1 cellular context compared by ENCODE assay signal in genomic region chr19:10043286-10043927, GRCh38.
TF ChIP-seq lines count a peak whose summit lies in the region.

No MANE protein-coding gene starts in this region.

TF ChIP-seq in HEK293, 187 proteins besides CTCF, POLR2A, EP300 and RAD21 (continued from another document and continues in another):
- TF ChIP-seq ZNF280D (tag by site-specific recombination; IDR thresholded peaks at IDR 0.05) (peak; percentile 99), ZNF692 (tag by site-specific recombination; IDR thresholded peaks at IDR 0.05) (no peak), YY2 (tag by site-specific recombination; IDR thresholded peaks at IDR 0.05) (no peak), ZNF350 (tag by site-specific recombination; IDR thresholded peaks at IDR 0.05) (peak; percentile 75), ZNF518A (tag by site-specific recombination; conservative IDR thresholded peaks at IDR 0.05; ENCODE audit: low read depth) (peak; percentile 66), ZNF510 (tag by site-specific recombination; IDR thresholded peaks at IDR 0.05; ENCODE audit: insufficient replicate concordance) (no peak), ZNF426 (tag by site-specific recombination; IDR thresholded peaks at IDR 0.05) (no peak), ZNF792 (tag by site-specific recombination; IDR thresholded peaks at IDR 0.05) (no peak), ZNF169 (tag by site-specific recombination; IDR thresholded peaks at IDR 0.05) (peak; percentile 93), ZNF513 (tag by site-specific recombination; IDR thresholded peaks at IDR 0.05) (no peak), ZNF560 (tag by site-specific recombination; IDR thresholded peaks at IDR 0.05; ENCODE audit: borderline replicate concordance) (peak; percentile 9; the same call in 1 of the 2 replicates), OVOL3 (tag by site-specific recombination; IDR thresholded peaks at IDR 0.05) (no peak), ZNF596 (tag by site-specific recombination; IDR thresholded peaks at IDR 0.05) (no peak), ZSCAN30 (tag by site-specific recombination; IDR thresholded peaks at IDR 0.05) (no peak), ZNF311 (tag by site-specific recombination; IDR thresholded peaks at IDR 0.05; ENCODE audit: borderline replicate concordance) (peak; percentile 99), ZNF639 (tag by site-specific recombination; IDR thresholded peaks at IDR 0.05) (no peak), ZNF157 (tag by site-specific recombination; IDR thresholded peaks at IDR 0.05) (no peak), ZFP41 (tag by site-specific recombination; IDR thresholded peaks at IDR 0.05; ENCODE audit: borderline replicate concordance) (no peak), ZNF660 (tag by site-specific recombination; IDR thresholded peaks at IDR 0.05) (no peak), ZNF561 (tag by site-specific recombination; IDR thresholded peaks at IDR 0.05; ENCODE audit: borderline replicate concordance) (no peak), ZNF664 (tag by site-specific recombination; IDR thresholded peaks at IDR 0.05) (no peak), ZFP37 (tag by site-specific recombination; IDR thresholded peaks at IDR 0.05) (no peak), GLIS1 (tag by site-specific recombination; IDR thresholded peaks at IDR 0.05) (no peak), SP2 (tag by site-specific recombination; IDR thresholded peaks at IDR 0.05) (no peak), OSR2 (tag by site-specific recombination; IDR thresholded peaks at IDR 0.05) (no peak), ZNF121 (tag by site-specific recombination; IDR thresholded peaks at IDR 0.05) (no peak), ZBTB8A (tag by site-specific recombination; IDR thresholded peaks at IDR 0.05) (no peak), ZFP69B (tag by site-specific recombination; IDR thresholded peaks at IDR 0.05) (no peak), ZNF785 (tag by site-specific recombination; IDR thresholded peaks at IDR 0.05) (no peak), ZNF623 (tag by site-specific recombination; IDR thresholded peaks at IDR 0.05) (no peak), ZNF174 (tag by site-specific recombination; IDR thresholded peaks at IDR 0.05) (no peak), ZNF394 (tag by site-specific recombination; IDR thresholded peaks at IDR 0.05; ENCODE audit: borderline replicate concordance) (peak; percentile 50; the same call in 1 of the 2 replicates), REPIN1 (tag by site-specific recombination; IDR thresholded peaks at IDR 0.05; ENCODE audit: low read depth) (no peak), MEIS1 (CRISPR knock-in tag; IDR thresholded peaks at IDR 0.05; ENCODE audit: borderline replicate concordance) (no peak), EGR2 (tag by site-specific recombination; IDR thresholded peaks at IDR 0.05; ENCODE audit: low read depth) (no peak), ZNF37A (tag by site-specific recombination; IDR thresholded peaks at IDR 0.05) (no peak), ZNF830 (tag by site-specific recombination; IDR thresholded peaks at IDR 0.05; ENCODE audit: low read depth) (no peak), HOXC10 (CRISPR knock-in tag; IDR thresholded peaks at IDR 0.05) (no peak), ZNF433 (tag by site-specific recombination; IDR thresholded peaks at IDR 0.05; ENCODE audit: low read depth) (no peak), HIC1 (tag by site-specific recombination; IDR thresholded peaks at IDR 0.05) (no peak), ZNF416 (tag by site-specific recombination; IDR thresholded peaks at IDR 0.05) (0 out of 2 replicates have a peak, but pooled peaks have one; percentile 61), SALL2 (tag by site-specific recombination; IDR thresholded peaks at IDR 0.05; ENCODE audit: borderline replicate concordance) (no peak), ZNF624 (tag by site-specific recombination; IDR thresholded peaks at IDR 0.05) (no peak), ZNF404 (tag by site-specific recombination; IDR thresholded peaks at IDR 0.05) (no peak), ZNF610 (tag by site-specific recombination; IDR thresholded peaks at IDR 0.05; ENCODE audit: borderline replicate concordance) (no peak), ZNF266 (tag by site-specific recombination; IDR thresholded peaks at IDR 0.05; ENCODE audit: low read depth) (no peak), ZNF677 (tag by site-specific recombination; IDR thresholded peaks at IDR 0.05) (no peak), HOXA7 (CRISPR knock-in tag; IDR thresholded peaks at IDR 0.05; ENCODE audit: borderline replicate concordance) (no peak), GLIS2 (tag by site-specific recombination; IDR thresholded peaks at IDR 0.05) (no peak), ZNF777 (tag by site-specific recombination; IDR thresholded peaks at IDR 0.05; ENCODE audit: borderline replicate concordance) (no peak), TSHZ1 (tag by site-specific recombination; IDR thresholded peaks at IDR 0.05; ENCODE audit: borderline replicate concordance) (no peak), ZNF133 (tag by site-specific recombination; IDR thresholded peaks at IDR 0.05) (peak; percentile 20; the same call in 1 of the 2 replicates), ZNF585B (tag by site-specific recombination; IDR thresholded peaks at IDR 0.05) (no peak), SCRT2 (tag by site-specific recombination; IDR thresholded peaks at IDR 0.05) (no peak)
